20 cellular contexts compared by ENCODE assay signal in the genomic region with DNA sequence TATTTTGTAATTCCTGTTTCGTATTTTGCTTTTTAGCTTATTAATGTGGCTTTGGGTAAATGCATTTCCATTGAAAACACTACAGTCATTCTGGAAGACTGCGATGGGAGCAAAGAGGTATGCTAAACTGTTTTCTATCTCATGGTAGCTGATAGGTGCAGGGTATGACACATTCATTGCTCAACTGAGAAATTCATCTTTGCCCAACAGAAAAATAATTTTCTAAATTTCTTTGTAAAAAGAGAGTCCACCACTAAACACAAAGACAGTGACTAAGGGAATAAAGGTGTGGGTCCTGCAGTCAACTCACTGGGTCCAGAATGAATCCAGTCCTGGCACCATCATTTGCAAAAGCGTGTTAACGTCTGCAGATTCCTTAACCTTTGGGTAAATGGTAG. TPM values are rescaled to one million over a fixed set of nuclear protein-coding genes. Genes with fewer than 3 reads are reported as not detected.
DNase-seq lines count a peak whose midpoint lies in the region; ATAC-seq, FAIRE-seq and TF ChIP-seq lines count a peak whose summit lies in the region.
"Had no signal": no experiment of that assay in that cellular context is flagged by ENCODE, and none has a peak within 500 bp of the region (broad histone marks: within the 10 kb centered on the region; RNA-seq: fewer than 3 reads in every experiment).

No MANE protein-coding gene starts in this region.

- H3K4me2 ChIP-seq in PC-9, result no peak overlapping the region

- no peak overlapping the region for H3K4me3 Mint-ChIP-seq in CD4-positive, alpha-beta T cell
- H3K4me3 Mint-ChIP-seq: CD8-positive, alpha-beta T cell had no signal

- no peaks in the 10 kb centered on the region for H4K20me1 ChIP-seq in PC-9 (ENCODE audit: insufficient read depth)

- BruUV-seq in PC-9 (replicated peaks; lab: Mats Ljungman, UMichigan), result no TSS peak

- H3K9me2 ChIP-seq in PC-9 (ENCODE audit: insufficient read depth), result no peaks in the 10 kb centered on the region

- no peaks in the 10 kb centered on the region for H3K4me1 ChIP-seq in PC-9 (replicated peaks; ENCODE audit: insufficient read depth)
- H3K4me1 ChIP-seq: BE2C, HAP-1 had no signal

- H3K36me3 Mint-ChIP-seq in CD4-positive, alpha-beta T cell (ENCODE audit: low read depth), result no peaks in the 10 kb centered on the region
- H3K36me3 Mint-ChIP-seq: CD8-positive, alpha-beta T cell had no signal

- no peaks in the 10 kb centered on the region for H3K36me3 ChIP-seq in PC-9 (ENCODE audit: low read depth)
- H3K36me3 ChIP-seq: BE2C, HAP-1 had no signal

- H3K27ac Mint-ChIP-seq in CD4-positive, alpha-beta T cell, result no peak overlapping the region
- H3K27ac Mint-ChIP-seq: CD8-positive, alpha-beta T cell had no signal

- no peak overlapping the region for H2AFZ ChIP-seq in PC-9

- peaks cover 28% of the 10 kb centered on the region for H3K4me1 Mint-ChIP-seq in CD4-positive, alpha-beta T cell (ENCODE audit: low read depth)

- CTCF ChIA-PET in PC-9 (lab: Charles Lee), result no interaction called here
- CTCF ChIA-PET in CD4-positive, alpha-beta T cell (lab: Charles Lee), result interaction anchor here (1.3 to 2.5 kb wide), 2 partner anchors 22 to 186 kb away, joined by 5 to 15 read pairs; no protein-coding TSS in a partner anchor

- no peak for DNase-seq in GM19239 (ENCODE audit: insufficient read length, low spot score)
- peak; percentile 34 for DNase-seq in amniotic epithelial cell (ENCODE audit: low read depth)
- peak; percentile 35 for DNase-seq in iris pigment epithelial cell (ENCODE audit: low read depth)
- peak; percentile 13 for DNase-seq in superior temporal gyrus (ENCODE audit: extremely low spot score)
- DNase-seq in PC-9, result no peak
- DNase-seq in CD4-positive, alpha-beta T cell, result no peak
- DNase-seq: BE2C; CD8-positive, alpha-beta T cell; COR-L47; DMS153; DMS79 treated with DMSO at 0.1 percent for 48 hours; GF-D8; GOT3 had no signal

- H3K9me3 Mint-ChIP-seq in CD4-positive, alpha-beta T cell, result no peaks in the 10 kb centered on the region
- H3K9me3 Mint-ChIP-seq: CD8-positive, alpha-beta T cell had no signal

- no peaks in the 10 kb centered on the region for H3F3A ChIP-seq in PC-9 (ENCODE audit: insufficient read depth, low read depth)

- H3K9me3 ChIP-seq in PC-9 (ENCODE audit: insufficient read depth, low read depth), result no peaks in the 10 kb centered on the region
- H3K9me3 ChIP-seq in CD4-positive, alpha-beta T cell (ENCODE audit: control insufficient read depth, low read length), result no peaks in the 10 kb centered on the region
- H3K9me3 ChIP-seq: BE2C, HAP-1 had no signal

- H3K27ac ChIP-seq in PC-9, result no peak overlapping the region
- H3K27ac ChIP-seq in CD4-positive, alpha-beta T cell (ENCODE audit: low read depth, low read length), result no peak overlapping the region
- H3K27ac ChIP-seq: C4-2B had no signal

- TF ChIP-seq CTCF in PC-9 (conservative IDR thresholded peaks at IDR 0.05), result no peak
- no peak for TF ChIP-seq CTCF in CD4-positive, alpha-beta T cell (IDR thresholded peaks at IDR 0.05)

- H3K4me3 ChIP-seq in PC-9, result no peak overlapping the region
- H3K4me3 ChIP-seq: HAP-1 had no signal

- intact Hi-C loops in PC-9 (cut with micrococcal nuclease; ENCODE audit: unreplicated experiment), result no loop called here
- intact Hi-C loops in CD4-positive, alpha-beta T cell (cut with DNase I, micrococcal nuclease), result loop anchor here in 1 of 2 experiments (5.0 to 10.0 kb wide), 4 partner anchors 469 to 1447 kb away; partner anchors contain the start of genes CCDC148 and PKP4

- peaks cover 5% of the 10 kb centered on the region for H3K27me3 Mint-ChIP-seq in CD4-positive, alpha-beta T cell

- POLR2A ChIA-PET in PC-9 (lab: Charles Lee; ENCODE audit: unreplicated experiment), result interaction anchor here (0.6 kb wide), 1 partner anchor 422 kb away, joined by 5 read pairs; no protein-coding TSS in a partner anchor
- POLR2A ChIA-PET in CD4-positive, alpha-beta T cell (lab: Charles Lee), result interaction anchor here (0.7 to 1.6 kb wide), 3 partner anchors 98 to 571 kb away, joined by 3 to 5 read pairs (median 3); partner anchors contain the start of gene ACVR1

- no peaks in the 10 kb centered on the region for H3K79me2 ChIP-seq in PC-9 (ENCODE audit: low read depth)

- peak; percentile 28 for FAIRE-seq in GM19239 (lab: Jason Lieb, UNC)
- FAIRE-seq: A204.1, D721Med, HepG2, HTR-8/SVneo had no signal

- no peaks in the 10 kb centered on the region for H3K27me3 ChIP-seq in PC-9 (ENCODE audit: insufficient read depth, low read depth)
- no peaks in the 10 kb centered on the region for H3K27me3 ChIP-seq in CD4-positive, alpha-beta T cell (ENCODE audit: control insufficient read depth, insufficient read depth, low read length)
- H3K27me3 ChIP-seq: BE2C had no signal

- no peak for ATAC-seq in HG02588 (IDR thresholded peaks at IDR 0.05; ENCODE audit: unreplicated experiment)
- ATAC-seq in CD4-positive, alpha-beta T cell (ENCODE audit: poor library complexity), result no peak
- ATAC-seq: CD8-positive, alpha-beta T cell; HepG2 had no signal

RNA-seq across cellular contexts. Expression of gene ERMN, which starts 19.9 kb away (rescaled TPM):
- not detected in 2 replicates for total RNA-seq in PC-9 (2021)
- 10 to 100 TPM; 17.3 to 18.0 TPM for total RNA-seq in CD4-positive, alpha-beta T cell
- total RNA-seq: HepG2 had no signal

RNA-seq across cellular contexts. Expression of gene GALNT5, which starts 48.2 kb away (rescaled TPM):
- total RNA-seq in PC-9 (2021), result 1.3 and 1.9 TPM in 2 replicates
- total RNA-seq in CD4-positive, alpha-beta T cell, result not detected
- total RNA-seq: CD8-positive, alpha-beta T cell; HepG2 had no signal

Comparison
In these comparisons a context has a peak if more than half of its experiments do, and no peak if none do; other contexts are left out.
1. DNase-seq: peak in amniotic epithelial cell (single experiment), iris pigment epithelial cell (single experiment) and superior temporal gyrus (single experiment); none in GM19239 (single experiment), PC-9 (0 of 2) and CD4-positive, alpha-beta T cell (0 of 10).
2. RNA of gene ERMN, which starts 19.9 kb away (total RNA-seq): 17.3 to 18.0 TPM in CD4-positive, alpha-beta T cell; not detected in PC-9; every median in the first group is over 10 times any median in the second.